Comparison of ENCODE assay signal across 8 cellular contexts in the genomic region with DNA sequence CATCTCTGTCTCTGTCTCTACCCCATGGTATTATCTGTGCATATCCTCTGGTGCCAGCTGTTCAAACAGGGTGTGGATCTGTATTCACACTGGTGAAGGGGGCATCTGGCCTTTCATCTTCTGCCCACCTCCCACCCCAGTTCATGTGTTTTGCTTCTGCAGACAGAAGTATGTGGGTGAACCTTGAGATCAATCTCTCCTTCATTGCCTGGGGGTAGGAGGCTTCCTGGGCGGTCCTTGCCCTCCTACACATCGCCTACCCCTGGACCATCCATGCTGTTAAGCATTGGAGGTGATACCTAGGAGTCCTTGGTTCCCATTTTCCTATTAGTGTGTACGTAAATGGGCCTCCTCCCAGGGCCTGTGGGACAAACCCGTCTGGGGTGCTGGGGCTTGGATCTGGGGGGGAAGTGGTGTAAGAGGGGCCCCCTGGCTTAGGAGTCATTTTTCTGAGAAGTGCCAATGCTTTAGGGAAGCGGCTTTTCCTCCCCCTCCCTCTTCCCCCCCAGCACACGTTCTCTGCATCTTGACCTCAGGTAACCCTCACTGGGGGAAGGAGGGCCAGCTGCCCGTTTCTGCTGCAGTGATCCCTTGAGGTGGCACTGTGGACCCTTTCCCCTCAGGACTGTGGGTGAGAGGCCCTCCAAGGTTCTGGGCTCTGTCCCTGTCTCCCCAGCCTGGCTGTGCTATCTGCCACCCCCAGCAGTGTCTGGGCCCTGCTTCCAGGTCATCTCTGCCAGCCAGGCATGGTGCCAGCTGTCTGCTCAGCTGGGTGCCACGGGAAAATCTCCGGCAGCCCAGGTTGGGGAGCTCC. TPM values are rescaled to one million over a fixed set of nuclear protein-coding genes. Genes with fewer than 3 reads are reported as not detected.
DNase-seq lines count a peak whose midpoint lies in the region; ATAC-seq and TF ChIP-seq lines count a peak whose summit lies in the region.

No MANE protein-coding gene starts in this region.

- H3K9ac ChIP-seq in GM23248 = 0 out of 2 replicates have a peak overlapping the region, but pooled peaks have one; percentile 19

- peak overlapping the region; percentile 89 for H3K27ac Mint-ChIP-seq in chondrocyte (ENCODE audit: unreplicated experiment)

- H3K27me3 ChIP-seq in GM23248 (replicated peaks; ENCODE audit: insufficient read depth) = no peaks in the 10 kb centered on the region
- no peaks in the 10 kb centered on the region for H3K27me3 ChIP-seq in prostate gland (replicated peaks; ENCODE audit: insufficient read depth)

- H3K4me1 ChIP-seq in GM23248 (ENCODE audit: insufficient read depth) (peaks cover 79% of the 10 kb centered on the region), prostate gland (replicated peaks) (peaks cover 42% of the 10 kb centered on the region)

- no peaks in the 10 kb centered on the region; the same call in 1 of the 2 replicates for H4K20me1 ChIP-seq in GM23248 (ENCODE audit: insufficient read depth)

- peaks cover 100% of the 10 kb centered on the region for H3K79me2 ChIP-seq in GM23248 (ENCODE audit: insufficient read depth)

- H3K27ac ChIP-seq in GM23248 (no peak overlapping the region), prostate gland (peak overlapping the region; percentile 43 to 80)

- in situ Hi-C loops in GM23248 (cut with MboI) = no loop called here

- H3F3A ChIP-seq in GM23248 (ENCODE audit: insufficient read depth) = peaks cover 14% of the 10 kb centered on the region; the same call in 1 of the 2 replicates

- intact Hi-C loops in prostate gland (cut with DNase I) = no loop called here

- DNase-seq in GM23248 (peak; percentile 45), NCI-H345 treated with DMSO at 0.1 percent for 48 hours (lab: John Stamatoyannopoulos, UW; ENCODE audit: unreplicated experiment) (peak; percentile 20), chondrocyte (ENCODE audit: low spot score) (no peak), prostate gland (ENCODE audit: low spot score) (peak; percentile 71), NCI-H226 (no peak), mesenteric fat pad (ENCODE audit: low spot score) (no peak)

- no peak for TF ChIP-seq POLR2A in prostate gland (IDR thresholded peaks at IDR 0.05)

- H3K36me3 Mint-ChIP-seq in chondrocyte (ENCODE audit: low read depth) = peaks cover 5% of the 10 kb centered on the region

- H3K4me3 Mint-ChIP-seq in chondrocyte (ENCODE audit: unreplicated experiment) = no peak overlapping the region

- 46 to 52% methylated on average over 7 to 9 of the region's 9 CpGs for WGBS in GM23248 (ENCODE audit: low coverage in 1 of 2, low lambda C conversion rate in 2 of 2, missing lambda C conversion rate in 2 of 2), 2 experiments
- WGBS in prostate gland = 20% methylated on average over 9 of the region's 9 CpGs

- TF ChIP-seq CTCF in chondrocyte (IDR thresholded peaks at IDR 0.05) = no peak
- TF ChIP-seq CTCF in prostate gland (IDR thresholded peaks at IDR 0.05) = peak in 1 of 4 experiments; percentile 3

- no peaks in the 10 kb centered on the region for H3K27me3 Mint-ChIP-seq in chondrocyte (ENCODE audit: low read depth)

- no peaks in the 10 kb centered on the region for H3K9me3 Mint-ChIP-seq in chondrocyte (ENCODE audit: low read depth)

- no peak overlapping the region for H3K4me3 ChIP-seq in GM23248
- H3K4me3 ChIP-seq in prostate gland = no peak overlapping the region

- H3K4me1 Mint-ChIP-seq in chondrocyte (ENCODE audit: low read depth) = peaks cover 83% of the 10 kb centered on the region

- H3K4me2 ChIP-seq in GM23248 (ENCODE audit: unreplicated experiment) = no peak overlapping the region

- 0 out of 2 replicates have a peak, but pooled peaks cover 4% of the 10 kb centered on the region for H3K36me3 ChIP-seq in GM23248 (ENCODE audit: low read depth)
- H3K36me3 ChIP-seq in prostate gland = no peaks in the 10 kb centered on the region

- ATAC-seq in HG03442 (IDR thresholded peaks at IDR 0.05; ENCODE audit: unreplicated experiment) (no peak), GM18502 (IDR thresholded peaks at IDR 0.05; ENCODE audit: poor library complexity, unreplicated experiment) (no peak)

- H3K9me3 ChIP-seq in GM23248 (ENCODE audit: low read depth) (no peaks in the 10 kb centered on the region), prostate gland (no peaks in the 10 kb centered on the region)

- no peaks in the 10 kb centered on the region for H3K9me2 ChIP-seq in GM23248 (ENCODE audit: insufficient read depth)

- no peak overlapping the region for H2AFZ ChIP-seq in GM23248

RNA-seq across cellular contexts. Expression of a gene that starts 21.2 kb away (rescaled TPM):
- total RNA-seq in GM23248 (2014; rRNA removed; shearing (Covaris generic)) = 32.2 and 38.9 TPM in 2 replicates
- polyA plus RNA-seq in GM23248 (2016; fragmentation: Nextera tagmentation; extraction: Ambion mirVana) = 23.7 and 24.5 TPM in 2 replicates
- 59.2 to 65.7 TPM (median 61.2 TPM) in 3 replicates for total RNA-seq in chondrocyte
- 10 to 100 TPM; 24.4 to 70.6 TPM for total RNA-seq in prostate gland
- total RNA-seq in mesenteric fat pad = 70.3 TPM

RNA-seq across cellular contexts. Expression of a gene that starts 34.3 kb away (rescaled TPM):
- total RNA-seq in GM23248 (2014; rRNA removed; shearing (Covaris generic)) = 1.2 TPM in 1 of 2 replicates, not detected in the other
- polyA plus RNA-seq in GM23248 (2016; fragmentation: Nextera tagmentation; extraction: Ambion mirVana) = 1.3 and 2.0 TPM in 2 replicates
- total RNA-seq in chondrocyte (0.32 to 0.41 TPM in 2 of 3 replicates, not detected in the other), prostate gland (1 to 10 TPM in 1 of 2 donors, under 1 TPM in 1; 0.82 to 5.3 TPM), mesenteric fat pad (0.77 TPM)

RNA-seq across cellular contexts. Expression of a gene that starts 42.5 kb away (rescaled TPM):
- total RNA-seq in GM23248 (2014; rRNA removed; shearing (Covaris generic)) = 12.4 and 13.4 TPM in 2 replicates
- 8.8 and 9.8 TPM in 2 replicates for polyA plus RNA-seq in GM23248 (2016; fragmentation: Nextera tagmentation; extraction: Ambion mirVana)
- total RNA-seq in chondrocyte (8.5 to 33.1 TPM (median 9.9 TPM) in 3 replicates), prostate gland (10 to 100 TPM in 1 of 2 donors, 1 to 10 TPM in 1; 2.1 to 10.3 TPM), mesenteric fat pad (2.4 TPM)

Comparison
In these comparisons a context has a peak if more than half of its experiments do, and no peak if none do; other contexts are left out.
1. DNase-seq: peak in GM23248 (single experiment), NCI-H345 treated with DMSO at 0.1 percent for 48 hours (single experiment) and prostate gland (single experiment); none in chondrocyte (single experiment), NCI-H226 (single experiment) and mesenteric fat pad (single experiment).